In the genomic region with DNA sequence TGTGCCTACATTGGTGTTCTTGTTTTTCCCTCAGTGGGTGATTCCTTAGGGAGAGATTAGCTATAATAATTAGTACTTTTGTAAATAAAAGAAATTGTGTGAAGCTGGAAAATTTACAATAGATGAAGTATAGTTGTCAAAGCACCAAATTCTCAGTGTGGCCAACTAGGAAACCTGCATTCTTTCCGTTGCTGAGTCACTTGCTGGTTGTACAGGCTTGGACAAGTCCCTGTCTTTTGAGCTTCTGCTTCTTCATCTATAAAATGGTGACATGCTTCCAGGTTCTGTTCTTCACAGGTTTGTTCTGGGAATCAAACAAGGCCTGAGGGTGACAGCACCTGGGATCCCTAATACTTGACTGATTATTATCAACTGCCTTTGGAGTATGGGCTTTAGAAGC, we compare ENCODE assay signal across 23 cellular contexts.
"Had no signal": no experiment of that assay in that cellular context is flagged by ENCODE, and none has a peak within 500 bp of the region (broad histone marks: within the 10 kb centered on the region; RNA-seq: fewer than 3 reads in every experiment).

No MANE protein-coding gene starts in this region.

- H3K36me3 ChIP-seq: brain microvascular endothelial cell, left ventricle myocardium inferior, right atrium auricular region, tibial artery, uterus had no signal

- ATAC-seq: activated CD4-positive, alpha-beta T cell treated with anti-CD3 and anti-CD28 coated beads for 36 hours; activated CD8-positive, alpha-beta T cell treated with anti-CD3 and anti-CD28 coated beads, Interleukin-2, amount 10 ng/mL, durations not matched to agents 7 days and 5 days; mucosa of descending colon had no signal

- H3K27ac ChIP-seq: brain microvascular endothelial cell, left ventricle myocardium inferior, neural progenitor cell, right atrium auricular region, tibial artery, uterus had no signal

- H3K27me3 ChIP-seq: neural progenitor cell, right atrium auricular region, uterus had no signal

- H3K4me3 ChIP-seq: left ventricle myocardium inferior, mucosa of descending colon, neural progenitor cell, right atrium auricular region, tibial artery, uterus had no signal

- H3K4me1 ChIP-seq: left ventricle myocardium inferior, right atrium auricular region, tibial artery, uterus had no signal

- H3K4me3 Mint-ChIP-seq: activated CD4-positive, alpha-beta T cell treated with anti-CD3 and anti-CD28 coated beads for 36 hours; activated CD8-positive, alpha-beta T cell treated with anti-CD3 and anti-CD28 coated beads, Interleukin-2, amount 10 ng/mL, durations not matched to agents 7 days and 5 days; activated naive CD8-positive, alpha-beta T cell treated with anti-CD3 and anti-CD28 coated beads, Interleukin-2, amount 10 ng/mL, durations not matched to agents 7 days and 5 days; activated T-cell treated with anti-CD3 and anti-CD28 coated beads, Interleukin-2, amount 50 U/mL, for 24 hours; memory B cell; naive B cell; neural progenitor cell; T-helper 2 cell treated with Interferon-gamma antibody and Interleukin-4, amounts not matched to agents 5 μg/mL and 100 μg/mL, for 36 hours had no signal

- H3K4me1 Mint-ChIP-seq: activated naive CD8-positive, alpha-beta T cell treated with anti-CD3 and anti-CD28 coated beads, Interleukin-2, amount 10 ng/mL, durations not matched to agents 7 days and 5 days; neural progenitor cell had no signal

- H3K27ac Mint-ChIP-seq: activated CD4-positive, alpha-beta T cell treated with anti-CD3 and anti-CD28 coated beads for 36 hours; activated CD8-positive, alpha-beta T cell treated with anti-CD3 and anti-CD28 coated beads, Interleukin-2, amount 10 ng/mL, durations not matched to agents 7 days and 5 days; activated naive CD8-positive, alpha-beta T cell treated with anti-CD3 and anti-CD28 coated beads, Interleukin-2, amount 10 ng/mL, durations not matched to agents 7 days and 5 days; activated T-cell treated with anti-CD3 and anti-CD28 coated beads, Interleukin-2, amount 50 U/mL, for 24 hours; activated T-helper 2 cell treated with anti-CD3 and anti-CD28 coated beads, Interferon-gamma antibody, Interleukin-2, Interleukin-4, amounts not matched to agents 10 μg/mL and 5 μg/mL and 100 μg/mL, durations not matched to agents 14 hours and 24 hours and 36 hours; memory B cell; naive B cell; neural progenitor cell; progenitor cell of endocrine pancreas; T-helper 2 cell treated with Interferon-gamma antibody and Interleukin-4, amounts not matched to agents 5 μg/mL and 100 μg/mL, for 36 hours had no signal

- FAIRE-seq: kidney, TTC549 had no signal

- DNase-seq: activated CD4-positive, alpha-beta T cell treated with anti-CD3 and anti-CD28 coated beads for 36 hours; activated CD8-positive, alpha-beta T cell treated with anti-CD3 and anti-CD28 coated beads, Interleukin-2, amount 10 ng/mL, durations not matched to agents 7 days and 5 days; activated naive CD4-positive, alpha-beta T cell treated with Interleukin-2 at 50 U/mL for 16 hours; activated naive CD8-positive, alpha-beta T cell treated with anti-CD3 and anti-CD28 coated beads, Interleukin-2, amount 10 ng/mL, durations not matched to agents 7 days and 5 days; activated T-cell treated with anti-CD3 and anti-CD28 coated beads, Interleukin-2, amount 50 U/mL, for 24 hours; brain microvascular endothelial cell; effector CD8-positive, alpha-beta T cell; foreskin melanocyte; kidney; left ventricle myocardium inferior; mucosa of descending colon; naive B cell; stimulated activated CD4-positive, alpha-beta T cell treated with anti-CD3 and anti-CD28 coated beads, Interleukin-2, amount 100 ng/mL, for 24 hours; stimulated activated naive CD4-positive, alpha-beta T cell treated with Interleukin-2 at 50 U/mL for 16 hours; tibial artery; uterus had no signal
